ENCODE assay signal across 25 cellular contexts in the genomic region with DNA sequence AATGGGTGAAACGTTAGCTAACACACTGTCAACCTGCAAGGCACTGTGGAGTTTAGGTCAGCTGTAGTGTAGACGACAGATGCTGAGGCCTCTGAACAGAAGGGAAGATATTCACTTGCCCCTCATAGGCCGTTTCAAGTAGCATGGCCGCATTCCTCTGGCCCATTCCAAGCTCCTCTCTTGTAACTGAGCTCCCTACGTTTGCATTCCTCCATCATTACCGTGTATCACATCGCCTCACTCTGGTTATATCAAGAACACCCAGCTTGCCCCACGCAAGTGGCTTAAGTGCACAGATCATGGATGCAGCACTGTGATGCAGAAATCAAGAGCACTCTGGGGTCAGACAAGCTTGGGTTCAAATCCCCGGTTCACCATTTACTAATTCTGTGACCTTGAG. TPM values are rescaled to one million over a fixed set of nuclear protein-coding genes. Genes with fewer than 3 reads are reported as not detected.
A peak's percentile ranks its signal among the peaks of the same experiment; 100 is the strongest.
DNase-seq lines count a peak whose midpoint lies in the region; ATAC-seq, FAIRE-seq and TF ChIP-seq lines count a peak whose summit lies in the region.
"Had no signal": no experiment of that assay in that cellular context is flagged by ENCODE, and none has a peak within 500 bp of the region (broad histone marks: within the 10 kb centered on the region; RNA-seq: fewer than 3 reads in every experiment).

No MANE protein-coding gene starts in this region.

- H3K27ac ChIP-seq in GM23338 (ENCODE audit: low read depth) (no peak overlapping the region), H1 (ENCODE audit: low read depth, low read length) (no peak overlapping the region), neuronal stem cell (replicated peaks; ENCODE audit: low read length) (no peak overlapping the region)
- H3K27ac ChIP-seq: BLaER1 treated with 17β-estradiol and CSF1 and Interleukin-3, amounts not matched to agents 10 nM and 100 nM had no signal

- H3F3A ChIP-seq in GM23338 (replicated peaks; ENCODE audit: low read depth), result no peaks in the 10 kb centered on the region
- no peaks in the 10 kb centered on the region for H3F3A ChIP-seq in Loucy (ENCODE audit: low read depth)

- H3K23ac ChIP-seq in H1 (ENCODE audit: insufficient read length), result no peak overlapping the region
- H3K23ac ChIP-seq in neuronal stem cell (ENCODE audit: low read depth, low read length, poor library complexity), result no peak overlapping the region

- H3K36me3 Mint-ChIP-seq in GM23338 (ENCODE audit: low read depth), result no peaks in the 10 kb centered on the region; the same call in 2 of the 3 replicates

- H3K27ac Mint-ChIP-seq in GM23338, result no peak overlapping the region
- H3K27ac Mint-ChIP-seq: CD4-positive, alpha-beta T cell had no signal

- no peaks in the 10 kb centered on the region for H3K79me1 ChIP-seq in H1 (ENCODE audit: low read depth, low read length)
- no peaks in the 10 kb centered on the region for H3K79me1 ChIP-seq in neuronal stem cell (ENCODE audit: low read depth, low read length)

- no peak overlapping the region for H3K18ac ChIP-seq in H1 (ENCODE audit: extremely low read depth, low read length)
- peak overlapping the region; percentile 20 for H3K18ac ChIP-seq in neuronal stem cell (ENCODE audit: low read length)

- FAIRE-seq in H1 (lab: Jason Lieb, UNC), result peak; percentile 50
- FAIRE-seq: GM12892, RCC 7860 had no signal

- no peak for TF ChIP-seq EP300 in H1 (IDR thresholded peaks at IDR 0.05; ENCODE audit: borderline replicate concordance in 1 of 2, low read depth in 2 of 2, low read length in 2 of 2)

- H2BK5ac ChIP-seq in H1 (ENCODE audit: low read depth, low read length) (no peak overlapping the region), neuronal stem cell (ENCODE audit: low read length) (no peak overlapping the region)

- H4K91ac ChIP-seq in H1 (replicated peaks; ENCODE audit: insufficient read length, low read length), result no peak overlapping the region
- no peak overlapping the region for H4K91ac ChIP-seq in neuronal stem cell (ENCODE audit: low read depth, low read length, poor library complexity)

- H2BK20ac ChIP-seq in H1 (ENCODE audit: low read length), result no peak overlapping the region

- H2BK15ac ChIP-seq in H1 (ENCODE audit: low read length) (no peak overlapping the region), neuronal stem cell (ENCODE audit: low read length) (no peak overlapping the region)

- H2BK120ac ChIP-seq in H1 (replicated peaks; ENCODE audit: low read depth, low read length) (no peak overlapping the region), neuronal stem cell (ENCODE audit: low read depth, low read length) (no peak overlapping the region)

- H4K20me1 ChIP-seq in GM23338 (replicated peaks; ENCODE audit: insufficient read depth) (no peaks in the 10 kb centered on the region; the same call in 1 of the 2 replicates), Loucy (ENCODE audit: insufficient read depth, low read length, poor library complexity, severe bottlenecking) (no peaks in the 10 kb centered on the region), H1 (replicated peaks in 1 of 2; ENCODE audit: control insufficient read depth in 1 of 2, insufficient read depth in 2 of 2, low read length in 2 of 2) (no peaks in the 10 kb centered on the region)
- H4K20me1 ChIP-seq: BLaER1 treated with 17β-estradiol and CSF1 and Interleukin-3, amounts not matched to agents 10 nM and 100 nM had no signal

- H2AFZ ChIP-seq in GM23338 (no peak overlapping the region), Loucy (ENCODE audit: low read length) (no peak overlapping the region), H1 (ENCODE audit: low read length) (no peak overlapping the region), neuronal stem cell (ENCODE audit: low read length) (no peak overlapping the region)

- H3K4me3 ChIP-seq in GM23338 (no peak overlapping the region), Loucy (ENCODE audit: low read length, poor library complexity, severe bottlenecking) (no peak overlapping the region), H1 (ENCODE audit: extremely low read depth in 1 of 4, insufficient read depth in 2 of 4, low read depth in 3 of 4, low read length in 4 of 4) (no peak overlapping the region), neuronal stem cell (ENCODE audit: low read length in 2 of 2) (peak overlapping the region in 1 of 2 donors; percentile 61)
- H3K4me3 ChIP-seq: BLaER1 treated with 17β-estradiol and CSF1 and Interleukin-3, amounts not matched to agents 10 nM and 100 nM; HAP-1 had no signal

- no peaks in the 10 kb centered on the region; the same call in 1 of the 2 replicates for H3K9me2 ChIP-seq in GM23338 (ENCODE audit: insufficient read depth)
- H3K9me2 ChIP-seq in Loucy (replicated peaks; ENCODE audit: low read depth, low read length), result no peaks in the 10 kb centered on the region
- H3K9me2 ChIP-seq: SK-N-SH had no signal

- H4K8ac ChIP-seq in H1 (ENCODE audit: extremely low read depth, insufficient read depth, low read length) (no peak overlapping the region; the same call in 1 of the 2 replicates), neuronal stem cell (ENCODE audit: low read depth, low read length) (no peak overlapping the region)

- H3K56ac ChIP-seq in H1 (replicated peaks; ENCODE audit: insufficient read length, low read depth, low read length), result no peak overlapping the region

- no peaks in the 10 kb centered on the region; the same call in 2 of the 3 replicates for H3K9me3 Mint-ChIP-seq in GM23338
- H3K9me3 Mint-ChIP-seq: CD4-positive, alpha-beta T cell had no signal

- TF ChIP-seq RAD21 in H1 (IDR thresholded peaks at IDR 0.05 in 1 of 2, conservative IDR thresholded peaks at IDR 0.05 in 1 of 2; ENCODE audit: low read depth in 2 of 2, low read length in 2 of 2), result peak; percentile 42 to 55; a peak in 3 of 4 replicates

- CTCF ChIA-PET in H1 (lab: Charles Lee; ENCODE audit: partially characterized antibody), result interaction anchor here (0.7 to 2.6 kb wide), 11 partner anchors 9 to 553 kb away, joined by 3 to 17 read pairs (median 5); no protein-coding TSS in a partner anchor

- H3K27me3 ChIP-seq in GM23338 (ENCODE audit: insufficient read depth) (no peaks in the 10 kb centered on the region), Loucy (ENCODE audit: insufficient read depth, low read length, poor library complexity, severe bottlenecking) (no peaks in the 10 kb centered on the region), H1 (replicated peaks in 1 of 4; ENCODE audit: control insufficient read depth in 3 of 4, extremely low read depth in 1 of 4, insufficient read depth in 3 of 4, low read length in 3 of 4) (no peaks in the 10 kb centered on the region), neuronal stem cell (ENCODE audit: control insufficient read depth in 3 of 3, insufficient read depth in 3 of 3, low read depth in 1 of 3, low read length in 3 of 3) (no peaks in the 10 kb centered on the region)
- H3K27me3 ChIP-seq: BLaER1 treated with 17β-estradiol and CSF1 and Interleukin-3, amounts not matched to agents 10 nM and 100 nM had no signal

- H3K79me2 ChIP-seq in GM23338 (replicated peaks; ENCODE audit: insufficient read depth) (no peaks in the 10 kb centered on the region), Loucy (ENCODE audit: insufficient read depth, low read length) (no peaks in the 10 kb centered on the region), H1 (ENCODE audit: control insufficient read depth in 1 of 2, insufficient read depth in 2 of 2, low read length in 2 of 2) (no peaks in the 10 kb centered on the region)

- H3K4me2 ChIP-seq in GM23338 (no peak overlapping the region), Loucy (ENCODE audit: low read depth, low read length, poor library complexity, severe bottlenecking) (no peak overlapping the region), H1 (ENCODE audit: insufficient read depth in 1 of 2, low read depth in 2 of 2, low read length in 2 of 2) (no peak overlapping the region), neuronal stem cell (ENCODE audit: insufficient read depth, low read length, poor library complexity, severe bottlenecking) (no peak overlapping the region)
- H3K4me2 ChIP-seq: BLaER1 treated with 17β-estradiol and CSF1 and Interleukin-3, amounts not matched to agents 10 nM and 100 nM; SK-N-SH had no signal

- H2BK12ac ChIP-seq in H1 (ENCODE audit: low read depth, low read length) (no peak overlapping the region), neuronal stem cell (ENCODE audit: low read length) (no peak overlapping the region)

- H4K5ac ChIP-seq in H1 (ENCODE audit: insufficient read length, low read depth, low read length), result no peak overlapping the region

- TF ChIP-seq CTCF in GM23338 (conservative IDR thresholded peaks at IDR 0.05; ENCODE audit: low read depth in 2 of 2) (peak; percentile 46 to 59), Loucy (conservative IDR thresholded peaks at IDR 0.05; ENCODE audit: low read length) (peak; percentile 14; the same call in 1 of the 2 replicates), H1 (IDR thresholded peaks at IDR 0.05; ENCODE audit: control extremely low read depth in 1 of 3, insufficient read depth in 1 of 3, low read depth in 1 of 3, low read length in 3 of 3) (peak; percentile 4 to 48 (median 33); a peak in 3 of 4 replicates)

- peak; percentile 86 for ATAC-seq in GM23338
- ATAC-seq in GM19035 (IDR thresholded peaks at IDR 0.05; ENCODE audit: unreplicated experiment), result no peak

- H3K14ac ChIP-seq in H1 (ENCODE audit: insufficient read length) (no peak overlapping the region), neuronal stem cell (ENCODE audit: low read length) (no peak overlapping the region)

- H3K4me1 Mint-ChIP-seq in GM23338, result peaks cover 8% of the 10 kb centered on the region; the same call in 2 of the 3 replicates

- peaks cover 5% of the 10 kb centered on the region for H3K27me3 Mint-ChIP-seq in GM23338 (ENCODE audit: insufficient read depth, low read depth, poor library complexity)
- H3K27me3 Mint-ChIP-seq: CD4-positive, alpha-beta T cell had no signal

- POLR2A ChIA-PET in H1 (lab: Charles Lee; ENCODE audit: partially characterized antibody), result no interaction called here

- DNase-seq in GM23338 (ENCODE audit: low spot score) (peak; percentile 78), H1 (ENCODE audit: low read depth in 1 of 2, low spot score in 2 of 2) (no peak), neuronal stem cell (ENCODE audit: low spot score) (no peak), NCI-H2227 treated with DMSO at 0.1 percent for 48 hours (lab: John Stamatoyannopoulos, UW) (no peak), amygdala (lab: John Stamatoyannopoulos, UW) (no peak), COLO668 (lab: John Stamatoyannopoulos, UW; ENCODE audit: unreplicated experiment) (no peak)
- DNase-seq: AML-193; CD4-positive, alpha-beta T cell; COR-L47; DND-41; KG1; NCI-H1092; NCI-H1417 treated with DMSO at 0.1 percent for 48 hours; NCI-H1694 treated with DMSO at 0.1 percent for 48 hours; NCI-H2081; NCI-H226; NCI-H510A treated with DMSO at 0.1 percent for 48 hours; SIG-M5; SK-N-SH had no signal

- no peak for TF ChIP-seq POLR2A in H1 (IDR thresholded peaks at IDR 0.05; ENCODE audit: control extremely low read depth in 1 of 2, low read depth in 2 of 2, low read length in 2 of 2)

- H3K4me1 ChIP-seq in GM23338 (ENCODE audit: insufficient read depth) (peaks cover 10% of the 10 kb centered on the region; the same call in 1 of the 2 replicates), Loucy (ENCODE audit: insufficient read depth, low read length, poor library complexity, severe bottlenecking) (peaks cover 2% of the 10 kb centered on the region), H1 (replicated peaks in 1 of 4; ENCODE audit: control insufficient read depth in 3 of 4, insufficient read depth in 4 of 4, low read length in 3 of 4) (no peaks in the 10 kb centered on the region; a peak in 1 of 7 replicates), neuronal stem cell (ENCODE audit: control insufficient read depth in 2 of 2, insufficient read depth in 1 of 2, low read depth in 1 of 2, low read length in 2 of 2) (peaks cover 0 to 7% of the 10 kb centered on the region in 2 donors)
- H3K4me1 ChIP-seq: HAP-1 had no signal

- H3K4me3 Mint-ChIP-seq in GM23338, result no peak overlapping the region
- H3K4me3 Mint-ChIP-seq: CD4-positive, alpha-beta T cell had no signal

- no peaks in the 10 kb centered on the region for H3K9me3 ChIP-seq in Loucy (ENCODE audit: insufficient read depth, low read depth, low read length)
- no peaks in the 10 kb centered on the region for H3K9me3 ChIP-seq in H1 (ENCODE audit: insufficient read depth in 2 of 2, low read depth in 1 of 2, low read length in 1 of 2)
- H3K9me3 ChIP-seq in neuronal stem cell (replicated peaks in 1 of 2; ENCODE audit: control insufficient read depth in 2 of 2, insufficient read depth in 1 of 2, low read depth in 1 of 2, low read length in 2 of 2), result no peaks in the 10 kb centered on the region
- H3K9me3 ChIP-seq: BLaER1 treated with 17β-estradiol and CSF1 and Interleukin-3, amounts not matched to agents 10 nM and 100 nM; HAP-1; SK-N-SH had no signal

- no peaks in the 10 kb centered on the region for H3K23me2 ChIP-seq in H1 (ENCODE audit: low read depth, low read length)

- H2AK5ac ChIP-seq in H1 (ENCODE audit: low read depth, low read length), result no peak overlapping the region
- no peak overlapping the region for H2AK5ac ChIP-seq in neuronal stem cell (ENCODE audit: low read depth, low read length)

- no peak overlapping the region for H3K4ac ChIP-seq in H1 (replicated peaks; ENCODE audit: insufficient read length, low read depth, low read length)
- H3K4ac ChIP-seq in neuronal stem cell (ENCODE audit: low read length), result no peak overlapping the region

- H3K9ac ChIP-seq in Loucy (ENCODE audit: low read depth, low read length, poor library complexity, severe bottlenecking) (no peak overlapping the region), H1 (replicated peaks in 1 of 4; ENCODE audit: extremely low read depth in 1 of 4, low read depth in 3 of 4, low read length in 3 of 4) (no peak overlapping the region), neuronal stem cell (ENCODE audit: low read depth, low read length, poor library complexity) (no peak overlapping the region)
- H3K9ac ChIP-seq: BLaER1 treated with 17β-estradiol and CSF1 and Interleukin-3, amounts not matched to agents 10 nM and 100 nM; SK-N-SH had no signal

- 80% methylated on average over 9 of the region's 9 CpGs; no CpG with 5 or more reads in 1 of the 2 experiments for WGBS in H1 (ENCODE audit: extremely low coverage in 1 of 2, insufficient coverage in 1 of 2, insufficient read length in 1 of 2, insufficient replicate concordance in 2 of 2, low coverage in 1 of 2, low lambda C conversion rate in 2 of 2, missing lambda C conversion rate in 1 of 2), 2 experiments
- no CpG with 5 or more reads among the region's 9 CpGs for WGBS in neuronal stem cell (ENCODE audit: extremely low coverage in 2 of 2, insufficient read length in 2 of 2, insufficient replicate concordance in 1 of 2), 2 donors

- H3K36me3 ChIP-seq in GM23338 (ENCODE audit: insufficient read depth), result no peaks in the 10 kb centered on the region
- H3K36me3 ChIP-seq in Loucy (ENCODE audit: insufficient read depth, low read length), result peaks cover 49% of the 10 kb centered on the region; the same call in 1 of the 2 replicates
- H3K36me3 ChIP-seq in H1 (ENCODE audit: control insufficient read depth in 2 of 4, insufficient read depth in 4 of 4, low read length in 3 of 4), result no peaks in the 10 kb centered on the region
- H3K36me3 ChIP-seq in neuronal stem cell (replicated peaks in 1 of 2; ENCODE audit: control insufficient read depth in 2 of 2, insufficient read depth in 2 of 2, low read length in 2 of 2), result no peaks in the 10 kb centered on the region
- H3K36me3 ChIP-seq: HAP-1 had no signal

RNA-seq across cellular contexts. Expression of a gene that starts 43.3 kb away (rescaled TPM):
- total RNA-seq in GM23338 (2014; rRNA removed; shearing (Covaris generic)), result 9.8 and 13.1 TPM in 2 replicates
- polyA plus RNA-seq in GM23338 (2016; fragmentation: Nextera tagmentation; extraction: Ambion mirVana) (7.3 and 9.3 TPM in 2 replicates), H1 (2011; rRNA removed) (2.1 and 2.2 TPM in 2 replicates)
- 7.5 and 7.8 TPM in 2 replicates for total RNA-seq in H1 (2021; fragmentation: NEBNext Ultra II Directional; extraction: Animal tissue kit (Norgen Biotek cat#: 25700))
- 4.0 TPM for polyA plus RNA-seq in H1 (2011; cell fraction: cytosol; rRNA removed)
- 5.9 TPM for polyA plus RNA-seq in H1 (2011; cell fraction: nucleus; rRNA removed)
- polyA plus RNA-seq in H1 (2012, experiment 1 of 2), result 3.6 to 6.1 TPM (median 4.7 TPM) in 4 replicates
- 1.1 TPM for polyA plus RNA-seq in H1 (2012, experiment 2 of 2)
- 7.0 TPM for polyA plus RNA-seq in H1 (2013, experiment 1 of 2)
- polyA plus RNA-seq in H1 (2013, experiment 2 of 2), result 6.1 TPM
- 16.3 and 17.9 TPM in 2 replicates for polyA minus RNA-seq in H1 (2011; rRNA and poly(A)+ RNA removed)
- polyA minus RNA-seq in H1 (2011; cell fraction: cytosol; rRNA and poly(A)+ RNA removed), result 9.2 TPM
- 65.6 TPM for polyA minus RNA-seq in H1 (2011; cell fraction: nucleus; rRNA and poly(A)+ RNA removed)
- 16.2 TPM for polyA plus RNA-seq in neuronal stem cell (2013, experiment 1 of 2)
- 16.6 TPM for polyA plus RNA-seq in neuronal stem cell (2013, experiment 2 of 2)
